In genomic region chr1:41813220-41813619, GRCh38 we compare ENCODE assay signal across 9 cellular contexts.
"Had no signal": no experiment of that assay in that cellular context is flagged by ENCODE, and none has a peak within 500 bp of the region (broad histone marks: within the 10 kb centered on the region; RNA-seq: fewer than 3 reads in every experiment).

No MANE protein-coding gene starts in this region.

- H3K4me3 ChIP-seq: transverse colon had no signal

- H3K9me3 ChIP-seq: transverse colon had no signal

- H3K27me3 Mint-ChIP-seq: activated T-helper 17 cell treated with anti-CD3 and anti-CD28 coated beads, Interleukin-2, amount 50 U/mL, for 72 hours; stimulated activated naive B cell treated with anti-CD40 and anti-IgM and Interleukin-4, amounts not matched to agents 10 μg/mL and 1 μg/mL and 100 μg/mL, for 72 hours had no signal

- H3K9me3 Mint-ChIP-seq: activated T-helper 17 cell treated with anti-CD3 and anti-CD28 coated beads, Interleukin-2, amount 50 U/mL, for 72 hours; mesothelial cell of epicardium; stimulated activated naive B cell treated with anti-CD40 and anti-IgM and Interleukin-4, amounts not matched to agents 10 μg/mL and 1 μg/mL and 100 μg/mL, for 72 hours had no signal

- ATAC-seq: activated T-helper 17 cell treated with anti-CD3 and anti-CD28 coated beads, Interleukin-2, amount 50 U/mL, for 72 hours; stimulated activated naive B cell treated with anti-CD40 and anti-IgM and Interleukin-4, amounts not matched to agents 10 μg/mL and 1 μg/mL and 100 μg/mL, for 72 hours had no signal

- H3K27ac Mint-ChIP-seq: activated T-helper 17 cell treated with anti-CD3 and anti-CD28 coated beads, Interleukin-2, amount 50 U/mL, for 72 hours; mesothelial cell of epicardium; stimulated activated naive B cell treated with anti-CD40 and anti-IgM and Interleukin-4, amounts not matched to agents 10 μg/mL and 1 μg/mL and 100 μg/mL, for 72 hours had no signal

- H3K36me3 Mint-ChIP-seq: mesothelial cell of epicardium; stimulated activated naive B cell treated with anti-CD40 and anti-IgM and Interleukin-4, amounts not matched to agents 10 μg/mL and 1 μg/mL and 100 μg/mL, for 72 hours had no signal

- H3K27me3 ChIP-seq: transverse colon had no signal

- H3K4me3 Mint-ChIP-seq: activated T-helper 17 cell treated with anti-CD3 and anti-CD28 coated beads, Interleukin-2, amount 50 U/mL, for 72 hours; mesothelial cell of epicardium; stimulated activated naive B cell treated with anti-CD40 and anti-IgM and Interleukin-4, amounts not matched to agents 10 μg/mL and 1 μg/mL and 100 μg/mL, for 72 hours had no signal

- H3K4me1 Mint-ChIP-seq: mesothelial cell of epicardium had no signal

- H3K27ac ChIP-seq: transverse colon had no signal

- DNase-seq: activated CD4-positive, CD25-positive, alpha-beta regulatory T cell treated with anti-CD3 and anti-CD28 coated beads, Interleukin-2, amount 50 U/mL, for 72 hours; activated naive CD4-positive, alpha-beta T cell treated with Interleukin-2 at 50 U/mL for 16 hours; activated T-cell treated with anti-CD3 and anti-CD28 coated beads for 4 hours; aorta; stimulated activated CD4-positive, alpha-beta T cell treated with anti-CD3 and anti-CD28 coated beads, Interleukin-2, amount 100 ng/mL, for 48 hours; stimulated activated naive B cell treated with anti-CD40 and anti-IgM and Interleukin-4, amounts not matched to agents 10 μg/mL and 1 μg/mL and 100 μg/mL, for 72 hours; transverse colon had no signal

- H3K36me3 ChIP-seq: transverse colon had no signal
